8 cellular contexts compared by ENCODE assay signal in genomic region chr20:63706852-63707557, GRCh38. TPM values are rescaled to one million over a fixed set of nuclear protein-coding genes. Genes with fewer than 3 reads are reported as not detected.
DNase-seq lines count a peak whose midpoint lies in the region; ATAC-seq and TF ChIP-seq lines count a peak whose summit lies in the region.

No MANE protein-coding gene starts in this region.

- no peaks in the 10 kb centered on the region for H3K27me3 ChIP-seq in OCI-LY3 (ENCODE audit: low read depth, low read length)

- H3K27ac ChIP-seq in 22Rv1 = peak overlapping the region; percentile 88
- H3K27ac ChIP-seq in OCI-LY3 (ENCODE audit: low read length) = peak overlapping the region; percentile 59

- ATAC-seq in GM18502 (IDR thresholded peaks at IDR 0.05; ENCODE audit: poor library complexity, unreplicated experiment) (peak; percentile 42), HG03064 (IDR thresholded peaks at IDR 0.05; ENCODE audit: low read depth, unreplicated experiment) (peak; percentile 12)

- H3K4me3 ChIP-seq in OCI-LY3 (ENCODE audit: low read length) = peak overlapping the region; percentile 85

- TF ChIP-seq CTCF in 22Rv1 (IDR thresholded peaks at IDR 0.05) (peak; percentile 54), OCI-LY3 (IDR thresholded peaks at IDR 0.05; ENCODE audit: low read depth, low read length) (peak; percentile 75)

- H3K36me3 ChIP-seq in OCI-LY3 (replicated peaks; ENCODE audit: low read depth, low read length) = peaks cover 47% of the 10 kb centered on the region

- H3K9me3 ChIP-seq in OCI-LY3 (ENCODE audit: insufficient read depth, low read length) = no peaks in the 10 kb centered on the region

- no peak overlapping the region for H2AFZ ChIP-seq in OCI-LY3 (ENCODE audit: low read depth, low read length)

- H3K4me1 ChIP-seq in OCI-LY3 (ENCODE audit: low read length) = peaks cover 17% of the 10 kb centered on the region

- intact Hi-C loops in head of caudate nucleus (cut with DNase I) (loop anchor here (5.0 kb wide), 1 partner anchor 50 kb away; the partner anchor contains the start of gene RTEL1), posterior vena cava (cut with DNase I) (no loop called here)

- 0 out of 2 replicates have a peak, but pooled peaks cover 4% of the 10 kb centered on the region for H4K20me1 ChIP-seq in OCI-LY3 (ENCODE audit: insufficient read depth, low read length)

- peaks cover 61% of the 10 kb centered on the region for H3K79me2 ChIP-seq in OCI-LY3 (ENCODE audit: low read length)

- DNase-seq in activated naive CD4-positive, alpha-beta T cell treated with Interleukin-2 at 50 U/mL for 16 hours = peak; percentile 67
- DNase-seq in head of caudate nucleus (peak in 41 of 42 donors; percentile 43 to 87 (median 70)), posterior vena cava (ENCODE audit: low spot score) (peak; percentile 89), NCI-H1436 treated with DMSO at 0.1 percent for 48 hours (lab: John Stamatoyannopoulos, UW) (no peak)

- H3K9ac ChIP-seq in OCI-LY3 (ENCODE audit: low read length) = peak overlapping the region; percentile 80

- H3K4me2 ChIP-seq in OCI-LY3 (ENCODE audit: low read length) = peak overlapping the region; percentile 76

RNA-seq across cellular contexts. Expression of gene ARFRP1, which starts 0.8 kb away (rescaled TPM):
- total RNA-seq in posterior vena cava = 10 to 100 TPM; 35.7 to 38.1 TPM

RNA-seq across cellular contexts. Expression of gene ZGPAT, which starts 0.8 kb away (rescaled TPM):
- 10 to 100 TPM; 15.1 to 15.2 TPM for total RNA-seq in posterior vena cava

RNA-seq across cellular contexts. Expression of gene TNFRSF6B, which starts 10.6 kb away (rescaled TPM):
- total RNA-seq in posterior vena cava = 1 to 10 TPM; 5.4 to 7.0 TPM

RNA-seq across cellular contexts. Expression of gene LIME1, which starts 29.5 kb away (rescaled TPM):
- total RNA-seq in posterior vena cava = 1 to 10 TPM; 4.2 to 4.9 TPM

RNA-seq across cellular contexts. Expression of gene SLC2A4RG, which starts 32.6 kb away (rescaled TPM):
- total RNA-seq in posterior vena cava = 100 to 1,000 TPM in 1 of 2 donors, 10 to 100 TPM in 1; 54.0 to 112 TPM
